In the genomic region with DNA sequence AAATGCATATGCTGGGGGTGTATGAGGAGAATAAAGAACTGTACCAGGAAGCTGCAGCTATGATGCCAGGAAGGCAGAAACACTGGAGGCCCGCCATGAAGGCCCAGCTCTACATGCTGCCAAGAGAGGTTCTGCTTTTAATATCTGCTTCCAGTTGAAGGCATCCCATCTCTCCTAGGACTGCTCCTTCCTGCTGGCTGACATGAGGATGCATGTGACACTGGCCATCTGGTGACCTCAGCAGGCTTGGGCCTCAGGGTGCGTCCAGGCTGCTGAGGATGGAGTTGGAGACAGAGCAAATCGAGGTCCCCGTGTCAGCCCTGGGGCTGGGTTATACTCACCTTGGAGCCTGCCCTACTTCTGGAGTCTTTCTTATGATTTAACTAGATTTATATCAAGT, we compare ENCODE assay signal across 1 cellular context.
TF ChIP-seq lines count a peak whose summit lies in the region.

No MANE protein-coding gene starts in this region.

TF ChIP-seq in HepG2, 621 proteins besides CTCF, POLR2A, EP300 and RAD21:
- no peak for TF ChIP-seq CC2D1A (CRISPR knock-in tag; IDR thresholded peaks at IDR 0.05)
- no peak for TF ChIP-seq ZNF672 (CRISPR knock-in tag; IDR thresholded peaks at IDR 0.05)
- TF ChIP-seq, protein P1, sequence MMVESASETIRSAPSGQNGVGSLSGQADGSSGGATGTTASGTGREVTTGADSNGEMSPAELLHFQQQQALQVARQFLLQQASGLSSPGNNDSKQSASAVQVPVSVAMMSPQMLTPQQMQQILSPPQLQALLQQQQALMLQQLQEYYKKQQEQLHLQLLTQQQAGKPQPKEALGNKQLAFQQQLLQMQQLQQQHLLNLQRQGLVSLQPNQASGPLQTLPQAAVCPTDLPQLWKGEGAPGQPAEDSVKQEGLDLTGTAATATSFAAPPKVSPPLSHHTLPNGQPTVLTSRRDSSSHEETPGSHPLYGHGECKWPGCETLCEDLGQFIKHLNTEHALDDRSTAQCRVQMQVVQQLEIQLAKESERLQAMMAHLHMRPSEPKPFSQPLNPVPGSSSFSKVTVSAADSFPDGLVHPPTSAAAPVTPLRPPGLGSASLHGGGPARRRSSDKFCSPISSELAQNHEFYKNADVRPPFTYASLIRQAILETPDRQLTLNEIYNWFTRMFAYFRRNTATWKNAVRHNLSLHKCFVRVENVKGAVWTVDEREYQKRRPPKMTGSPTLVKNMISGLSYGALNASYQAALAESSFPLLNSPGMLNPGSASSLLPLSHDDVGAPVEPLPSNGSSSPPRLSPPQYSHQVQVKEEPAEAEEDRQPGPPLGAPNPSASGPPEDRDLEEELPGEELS (CRISPR knock-in tag; IDR thresholded peaks at IDR 0.05) = no peak
- TF ChIP-seq TBP (CRISPR knock-in tag; IDR thresholded peaks at IDR 0.05) = no peak
